In the genomic region with DNA sequence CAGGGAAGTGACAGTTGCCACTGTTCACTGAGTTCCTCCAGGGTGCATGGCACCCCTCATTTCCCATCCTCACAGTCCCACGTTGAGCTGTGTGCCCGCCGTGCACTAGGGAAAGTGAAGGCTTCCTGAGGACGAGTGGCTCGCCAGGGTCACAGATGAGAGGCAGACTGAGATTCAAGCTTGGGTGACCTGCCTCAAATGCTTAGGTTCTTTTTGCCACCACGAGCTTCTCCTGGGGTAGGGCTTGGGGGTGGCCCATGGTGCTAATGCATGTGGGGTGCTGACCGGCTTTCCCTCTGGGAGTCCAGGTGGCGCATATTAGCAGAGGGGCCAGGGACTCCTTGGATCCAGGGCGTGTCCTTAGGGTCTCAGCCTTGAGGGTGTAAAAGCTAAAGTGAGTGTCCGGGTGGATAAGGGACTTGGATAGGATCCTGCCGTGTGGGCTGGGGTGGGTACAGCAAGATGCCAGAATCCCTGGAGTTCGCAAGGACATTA, we compare ENCODE assay signal across 11 cellular contexts. TPM values are rescaled to one million over a fixed set of nuclear protein-coding genes. Genes with fewer than 3 reads are reported as not detected.
DNase-seq lines count a peak whose midpoint lies in the region; ATAC-seq lines count a peak whose summit lies in the region.
"Had no signal": no experiment of that assay in that cellular context is flagged by ENCODE, and none has a peak within 500 bp of the region (broad histone marks: within the 10 kb centered on the region; RNA-seq: fewer than 3 reads in every experiment).

No MANE protein-coding gene starts in this region.

- H3K4me3 Mint-ChIP-seq in T-helper 2 cell treated with Interferon-gamma antibody and Interleukin-4, amounts not matched to agents 5 μg/mL and 100 μg/mL, for 36 hours = peak overlapping the region; percentile 94
- H3K4me3 Mint-ChIP-seq in T-cell (peak overlapping the region; percentile 88 to 90 (median 90)), immature natural killer cell (peak overlapping the region; percentile 94 to 99 (median 97))
- peak overlapping the region; percentile 41 to 65 for H3K4me3 Mint-ChIP-seq in stimulated activated naive CD8-positive, alpha-beta T cell treated with anti-CD3 and anti-CD28 coated beads, Interleukin-15, amount 100 ng/mL, for 72 hours

- H3K27me3 Mint-ChIP-seq in T-helper 2 cell treated with Interferon-gamma antibody and Interleukin-4, amounts not matched to agents 5 μg/mL and 100 μg/mL, for 36 hours (ENCODE audit: low read depth) = no peaks in the 10 kb centered on the region
- H3K27me3 Mint-ChIP-seq in T-cell (no peaks in the 10 kb centered on the region), immature natural killer cell (ENCODE audit: low read depth in 3 of 3) (peaks cover 0 to 6% (median 2%) of the 10 kb centered on the region in 3 donors)
- no peaks in the 10 kb centered on the region for H3K27me3 Mint-ChIP-seq in stimulated activated naive CD8-positive, alpha-beta T cell treated with anti-CD3 and anti-CD28 coated beads, Interleukin-15, amount 100 ng/mL, for 72 hours

- POLR2A ChIA-PET in T-cell (lab: Charles Lee) = no interaction called here

- peak overlapping the region; percentile 67 for H3K27ac Mint-ChIP-seq in T-helper 2 cell treated with Interferon-gamma antibody and Interleukin-4, amounts not matched to agents 5 μg/mL and 100 μg/mL, for 36 hours
- H3K27ac Mint-ChIP-seq in T-cell (peak overlapping the region; percentile 88 to 94), immature natural killer cell (peak overlapping the region; percentile 80 to 96 (median 92))
- no peak overlapping the region for H3K27ac Mint-ChIP-seq in stimulated activated naive CD8-positive, alpha-beta T cell treated with anti-CD3 and anti-CD28 coated beads, Interleukin-15, amount 100 ng/mL, for 72 hours
- H3K27ac Mint-ChIP-seq: GM23338 had no signal

- H3K9me3 Mint-ChIP-seq in T-helper 2 cell treated with Interferon-gamma antibody and Interleukin-4, amounts not matched to agents 5 μg/mL and 100 μg/mL, for 36 hours = no peaks in the 10 kb centered on the region
- H3K9me3 Mint-ChIP-seq in T-cell (no peaks in the 10 kb centered on the region), immature natural killer cell (no peaks in the 10 kb centered on the region)
- no peaks in the 10 kb centered on the region for H3K9me3 Mint-ChIP-seq in stimulated activated naive CD8-positive, alpha-beta T cell treated with anti-CD3 and anti-CD28 coated beads, Interleukin-15, amount 100 ng/mL, for 72 hours
- H3K9me3 Mint-ChIP-seq: GM23338 had no signal

- peaks cover 54% of the 10 kb centered on the region for H3K4me1 Mint-ChIP-seq in T-helper 2 cell treated with Interferon-gamma antibody and Interleukin-4, amounts not matched to agents 5 μg/mL and 100 μg/mL, for 36 hours (ENCODE audit: low read depth)
- H3K4me1 Mint-ChIP-seq in T-cell (peaks cover 42 to 60% (median 57%) of the 10 kb centered on the region in 3 donors), immature natural killer cell (peaks cover 54 to 71% of the 10 kb centered on the region in 2 donors)
- H3K4me1 Mint-ChIP-seq in stimulated activated naive CD8-positive, alpha-beta T cell treated with anti-CD3 and anti-CD28 coated beads, Interleukin-15, amount 100 ng/mL, for 72 hours = peaks cover 48% of the 10 kb centered on the region

- DNase-seq in T-helper 2 cell treated with Interferon-gamma antibody and Interleukin-4, amounts not matched to agents 5 μg/mL and 100 μg/mL, for 36 hours (ENCODE audit: low spot score) = no peak
- DNase-seq in T-helper 2 cell (no peak), T-cell (no peak), immature natural killer cell (no peak), SKM-1 (lab: John Stamatoyannopoulos, UW; ENCODE audit: unreplicated experiment) (no peak), NCI-H2227 treated with DMSO at 0.1 percent for 48 hours (lab: John Stamatoyannopoulos, UW) (no peak)
- no peak for DNase-seq in stimulated activated naive CD8-positive, alpha-beta T cell treated with anti-CD3 and anti-CD28 coated beads, Interleukin-15, amount 100 ng/mL, for 72 hours
- DNase-seq: effector CD8-positive, alpha-beta T cell had no signal

- H3K36me3 Mint-ChIP-seq in T-helper 2 cell treated with Interferon-gamma antibody and Interleukin-4, amounts not matched to agents 5 μg/mL and 100 μg/mL, for 36 hours (ENCODE audit: low read depth) = peaks cover 55% of the 10 kb centered on the region
- H3K36me3 Mint-ChIP-seq in T-cell (peaks cover 33% of the 10 kb centered on the region), immature natural killer cell (peaks cover 11 to 37% (median 22%) of the 10 kb centered on the region in 3 donors)

- ATAC-seq in T-cell (replicated peaks in 1 of 4) (no peak), GM18870 (IDR thresholded peaks at IDR 0.05; ENCODE audit: unreplicated experiment) (no peak)
- ATAC-seq in stimulated activated naive CD8-positive, alpha-beta T cell treated with anti-CD3 and anti-CD28 coated beads, Interleukin-15, amount 100 ng/mL, for 72 hours = no peak

- CTCF ChIA-PET in T-cell (lab: Charles Lee) = interaction anchor here in 1 of 2 donors (1.0 kb wide), 1 partner anchor 33 kb away, joined by 3 read pairs; no protein-coding TSS in a partner anchor

RNA-seq across cellular contexts. Expression of a gene that starts 1.9 kb away (rescaled TPM):
- 10 to 100 TPM in 4 of 5 donors, 1 to 10 TPM in 1; 8.9 to 76.7 (median 46.8) TPM for total RNA-seq in T-cell
- 100 to 1,000 TPM in 1 of 3 donors, 10 to 100 TPM in 2; 43.3 to 125 (median 72.6) TPM for polyA plus RNA-seq in immature natural killer cell

RNA-seq across cellular contexts. Expression of a gene that starts 8.5 kb away (rescaled TPM):
- total RNA-seq in T-cell = not detected
- under 1 TPM in 2 of 3 donors, not detected in 1; 0.56 to 0.91 TPM for polyA plus RNA-seq in immature natural killer cell
- total RNA-seq: GM23338 had no signal
- polyA plus RNA-seq: keratinocyte had no signal

RNA-seq across cellular contexts. Expression of a gene that starts 28.8 kb away (rescaled TPM):
- not detected for total RNA-seq in T-cell
- not detected for polyA plus RNA-seq in immature natural killer cell
- polyA plus RNA-seq: keratinocyte had no signal

RNA-seq across cellular contexts. Expression of a gene that starts 43.3 kb away (rescaled TPM):
- total RNA-seq in T-cell = 1 to 10 TPM in 1 of 5 donors, under 1 TPM in 4; 0.46 to 1.7 (median 0.84) TPM
- polyA plus RNA-seq in immature natural killer cell = under 1 TPM in 2 of 3 donors, not detected in 1; 0.07 to 0.35 TPM

RNA-seq across cellular contexts. Expression of a gene that starts 53.8 kb away (rescaled TPM):
- total RNA-seq in T-cell = 10 to 100 TPM; 24.0 to 53.3 (median 45.2) TPM
- 10 to 100 TPM in 1 of 3 donors, 1 to 10 TPM in 1, under 1 TPM in 1; 0.67 to 12.0 (median 6.6) TPM for polyA plus RNA-seq in immature natural killer cell

Comparison
In these comparisons a context has a peak if more than half of its experiments do, and no peak if none do; other contexts are left out.
1. H3K27ac Mint-ChIP-seq: peak in T-helper 2 cell treated with Interferon-gamma antibody and Interleukin-4, amounts not matched to agents 5 μg/mL and 100 μg/mL, for 36 hours (single experiment), T-cell (2 of 2) and immature natural killer cell (6 of 6); none in stimulated activated naive CD8-positive, alpha-beta T cell treated with anti-CD3 and anti-CD28 coated beads, Interleukin-15, amount 100 ng/mL, for 72 hours (0 of 2).
2. Peak in every context shown above with its lines, with median percentiles within 50 percentile points of each other: H3K4me3 Mint-ChIP-seq.